24 cellular contexts compared by ENCODE assay signal in genomic region chrX:46407036-46407752, GRCh38.
DNase-seq lines count a peak whose midpoint lies in the region; TF ChIP-seq lines count a peak whose summit lies in the region.
"Had no signal": no experiment of that assay in that cellular context is flagged by ENCODE, and none has a peak within 500 bp of the region (broad histone marks: within the 10 kb centered on the region; RNA-seq: fewer than 3 reads in every experiment).

No MANE protein-coding gene starts in this region.

- H3K27me3 ChIP-seq in osteoblast (ENCODE audit: insufficient read depth, low read length) = peaks cover 3% of the 10 kb centered on the region
- no peaks in the 10 kb centered on the region for H3K27me3 ChIP-seq in Karpas-422 (ENCODE audit: low read length)
- H3K27me3 ChIP-seq: BLaER1 treated with 17β-estradiol and CSF1 and Interleukin-3, amounts not matched to agents 10 nM and 100 nM had no signal

- no peaks in the 10 kb centered on the region for H3K9me2 ChIP-seq in Karpas-422 (replicated peaks; ENCODE audit: insufficient read depth, low read length)

- H3K4me3 Mint-ChIP-seq in CD14-positive monocyte = no peak overlapping the region
- H3K4me3 Mint-ChIP-seq: CD8-positive, alpha-beta memory T cell; H9; HFFc6; T-cell had no signal

- peaks cover 2% of the 10 kb centered on the region for H3K4me1 Mint-ChIP-seq in CD14-positive monocyte

- H3K4me3 ChIP-seq in osteoblast (ENCODE audit: insufficient read depth, low read length) (no peak overlapping the region), Karpas-422 (ENCODE audit: low read length) (no peak overlapping the region)
- H3K4me3 ChIP-seq: BLaER1 treated with 17β-estradiol and CSF1 and Interleukin-3, amounts not matched to agents 10 nM and 100 nM; K562 had no signal

- intact Hi-C loops in CD14-positive monocyte (cut with micrococcal nuclease) = no loop called here

- H3K4me2 ChIP-seq in osteoblast (ENCODE audit: insufficient read depth, low read length) (no peak overlapping the region), Karpas-422 (ENCODE audit: low read depth, low read length, poor library complexity, severe bottlenecking) (no peak overlapping the region)

- H3K79me2 ChIP-seq in osteoblast (ENCODE audit: insufficient read depth, low read length) (no peaks in the 10 kb centered on the region), Karpas-422 (ENCODE audit: low read length) (no peaks in the 10 kb centered on the region)

- DNase-seq in EL = peak; percentile 8
- peak; percentile 64 for DNase-seq in LHCN-M2 (ENCODE audit: low read depth)
- peak; percentile 3 to 12 for DNase-seq in dermis microvascular lymphatic vessel endothelial cell (ENCODE audit: low read depth in 2 of 2)
- DNase-seq in osteoblast (ENCODE audit: insufficient read length, low spot score, missing footprints) = no peak
- DNase-seq in RPMI8226 = no peak
- DNase-seq in Karpas-422 = no peak
- DNase-seq in CD14-positive monocyte (ENCODE audit: low spot score) = no peak
- DNase-seq in NCI-H1105 treated with DMSO at 0.1 percent for 48 hours (lab: John Stamatoyannopoulos, UW) = no peak
- DNase-seq: ACHN; Calu3; CD8-positive, alpha-beta memory T cell; DMS153; GDM1; H9; HFFc6; NCI-H1105; NCI-H2029 treated with DMSO at 0.1 percent for 48 hours; NCI-H226; NCI-H510A treated with DMSO at 0.1 percent for 48 hours; NCI-H748 treated with DMSO at 0.1 percent for 48 hours; Right ventricle myocardium superior; T-cell had no signal

- no peak overlapping the region for H3K9ac ChIP-seq in Karpas-422 (ENCODE audit: low read length)
- H3K9ac ChIP-seq: BLaER1 treated with 17β-estradiol and CSF1 and Interleukin-3, amounts not matched to agents 10 nM and 100 nM had no signal

- H2AFZ ChIP-seq in osteoblast (ENCODE audit: low read length) (peak overlapping the region; percentile 7), Karpas-422 (ENCODE audit: low read length) (no peak overlapping the region)

- H3K9me3 ChIP-seq in osteoblast (ENCODE audit: low read depth, low read length) (no peaks in the 10 kb centered on the region), Karpas-422 (ENCODE audit: low read length) (no peaks in the 10 kb centered on the region)
- H3K9me3 ChIP-seq: BLaER1 treated with 17β-estradiol and CSF1 and Interleukin-3, amounts not matched to agents 10 nM and 100 nM had no signal

- H4K20me1 ChIP-seq in osteoblast (ENCODE audit: insufficient read depth, low read length) (no peaks in the 10 kb centered on the region), Karpas-422 (ENCODE audit: insufficient read depth, low read depth, low read length) (no peaks in the 10 kb centered on the region)
- H4K20me1 ChIP-seq: BLaER1 treated with 17β-estradiol and CSF1 and Interleukin-3, amounts not matched to agents 10 nM and 100 nM had no signal

- H3K36me3 ChIP-seq in osteoblast (ENCODE audit: insufficient read depth, low read length) = no peaks in the 10 kb centered on the region
- H3K36me3 ChIP-seq in Karpas-422 (ENCODE audit: insufficient read depth, low read length) = no peaks in the 10 kb centered on the region
- H3K36me3 ChIP-seq: BLaER1 treated with 17β-estradiol and CSF1 and Interleukin-3, amounts not matched to agents 10 nM and 100 nM had no signal

- H3K27ac ChIP-seq in osteoblast (ENCODE audit: low read depth, low read length) (no peak overlapping the region), Karpas-422 (ENCODE audit: low read length) (no peak overlapping the region)
- H3K27ac ChIP-seq: BLaER1 treated with 17β-estradiol and CSF1 and Interleukin-3, amounts not matched to agents 10 nM and 100 nM had no signal

- H3K27me3 Mint-ChIP-seq in CD14-positive monocyte (ENCODE audit: low read depth in 3 of 3) = peaks cover 0 to 6% (median 3%) of the 10 kb centered on the region in 3 donors
- H3K27me3 Mint-ChIP-seq: CD8-positive, alpha-beta memory T cell; T-cell had no signal

- H3K27ac Mint-ChIP-seq in CD14-positive monocyte = no peak overlapping the region
- H3K27ac Mint-ChIP-seq: CD8-positive, alpha-beta memory T cell; T-cell had no signal

- TF ChIP-seq CTCF in osteoblast (IDR thresholded peaks at IDR 0.05; ENCODE audit: extremely low read depth, low read depth, low read length) (no peak), CD14-positive monocyte (IDR thresholded peaks at IDR 0.05) (no peak)

- H3K9me3 Mint-ChIP-seq in CD14-positive monocyte = no peaks in the 10 kb centered on the region
- H3K9me3 Mint-ChIP-seq: CD8-positive, alpha-beta memory T cell; HFFc6; T-cell had no signal

- H3K4me1 ChIP-seq in osteoblast (ENCODE audit: insufficient read depth, low read length) (peaks cover 4% of the 10 kb centered on the region), Karpas-422 (ENCODE audit: low read length) (no peaks in the 10 kb centered on the region)

- no peaks in the 10 kb centered on the region for H3K36me3 Mint-ChIP-seq in CD14-positive monocyte
- H3K36me3 Mint-ChIP-seq: CD8-positive, alpha-beta memory T cell; T-cell had no signal

Comparison
In these comparisons a context has a peak if more than half of its experiments do, and no peak if none do; other contexts are left out.
1. DNase-seq: peak in EL (single experiment), LHCN-M2 (single experiment) and dermis microvascular lymphatic vessel endothelial cell (2 of 2); none in osteoblast (single experiment), RPMI8226 (single experiment), Karpas-422 (single experiment), CD14-positive monocyte (single experiment) and NCI-H1105 treated with DMSO at 0.1 percent for 48 hours (single experiment).